Comparison of ENCODE assay signal across 12 cellular contexts in genomic region chr3:134423153-134423552, GRCh38. TPM values are rescaled to one million over a fixed set of nuclear protein-coding genes. Genes with fewer than 3 reads are reported as not detected.
DNase-seq lines count a peak whose midpoint lies in the region; ATAC-seq and TF ChIP-seq lines count a peak whose summit lies in the region.
"Had no signal": no experiment of that assay in that cellular context is flagged by ENCODE, and none has a peak within 500 bp of the region (broad histone marks: within the 10 kb centered on the region; RNA-seq: fewer than 3 reads in every experiment).

No MANE protein-coding gene starts in this region.

- H3K36me3 Mint-ChIP-seq in effector memory CD8-positive, alpha-beta T cell (ENCODE audit: insufficient read depth) = no peaks in the 10 kb centered on the region
- H3K36me3 Mint-ChIP-seq: naive B cell had no signal

- H2BK15ac ChIP-seq in mesendoderm (replicated peaks; ENCODE audit: low read depth) = no peak overlapping the region

- H3K4me3 ChIP-seq in WERI-Rb-1 (ENCODE audit: low read depth, low read length) (no peak overlapping the region), mesendoderm (ENCODE audit: low read length) (no peak overlapping the region)
- H3K4me3 ChIP-seq: K562, stomach had no signal

- POLR2A ChIA-PET in HEK293T (lab: Yijun Ruan, JAX) = no interaction called here

- H3K4me2 ChIP-seq in mesendoderm (ENCODE audit: low read length) = no peak overlapping the region

- H3K79me2 ChIP-seq in mesendoderm (ENCODE audit: control insufficient read depth, insufficient read depth, low read length) = no peaks in the 10 kb centered on the region

- peak overlapping the region; percentile 87 for H3K27ac ChIP-seq in WERI-Rb-1
- H3K27ac ChIP-seq in mesendoderm (ENCODE audit: low read depth, low read length) = no peak overlapping the region
- H3K27ac ChIP-seq: stomach had no signal

- H3K9ac ChIP-seq in mesendoderm (ENCODE audit: low read length) = no peak overlapping the region

- H3K9me3 Mint-ChIP-seq in effector memory CD8-positive, alpha-beta T cell = no peaks in the 10 kb centered on the region
- H3K9me3 Mint-ChIP-seq: activated T-helper 2 cell treated with anti-CD3 and anti-CD28 coated beads, Interferon-gamma antibody, Interleukin-2, Interleukin-4, amounts not matched to agents 10 μg/mL and 5 μg/mL and 100 μg/mL, durations not matched to agents 14 hours and 24 hours and 36 hours; dendritic cell treated with granulocyte-macrophage colony-stimulating factor and Interleukin-4, amounts not matched to agents 40 ng/mL and 50 ng/mL, for 4 days; naive B cell had no signal

- H3K9me3 ChIP-seq in WERI-Rb-1 (ENCODE audit: severe bottlenecking) = peaks cover 6% of the 10 kb centered on the region
- H3K9me3 ChIP-seq: stomach had no signal

- no peak overlapping the region for H3K18ac ChIP-seq in mesendoderm (ENCODE audit: low read length)

- H3K23ac ChIP-seq in mesendoderm (ENCODE audit: low read length) = no peak overlapping the region

- H3K27ac Mint-ChIP-seq in effector memory CD8-positive, alpha-beta T cell = no peak overlapping the region
- H3K27ac Mint-ChIP-seq: activated T-helper 2 cell treated with anti-CD3 and anti-CD28 coated beads, Interferon-gamma antibody, Interleukin-2, Interleukin-4, amounts not matched to agents 10 μg/mL and 5 μg/mL and 100 μg/mL, durations not matched to agents 14 hours and 24 hours and 36 hours; dendritic cell treated with granulocyte-macrophage colony-stimulating factor and Interleukin-4, amounts not matched to agents 40 ng/mL and 50 ng/mL, for 4 days; naive B cell had no signal

- peaks cover 4 to 7% of the 10 kb centered on the region in 2 donors for H3K4me1 Mint-ChIP-seq in effector memory CD8-positive, alpha-beta T cell (ENCODE audit: low read depth in 2 of 2)
- H3K4me1 Mint-ChIP-seq: naive B cell had no signal

- no peak overlapping the region for H3K56ac ChIP-seq in mesendoderm (ENCODE audit: low read length)

- no peaks in the 10 kb centered on the region for H3K79me1 ChIP-seq in mesendoderm (ENCODE audit: low read length)

- no peak for ATAC-seq in effector memory CD8-positive, alpha-beta T cell (replicated peaks)
- ATAC-seq: K562 had no signal

- DNase-seq in G401 (ENCODE audit: low spot score) = peak; percentile 58
- peak; percentile 53 for DNase-seq in NCI-H2029 (lab: John Stamatoyannopoulos, UW)
- peak; percentile 87 for DNase-seq in WERI-Rb-1
- peak; percentile 42 for DNase-seq in mesendoderm
- no peak for DNase-seq in HEK293T (ENCODE audit: extremely low spot score)
- DNase-seq in HuH-7 (ENCODE audit: low spot score) = no peak
- DNase-seq in effector memory CD8-positive, alpha-beta T cell = no peak
- DNase-seq: naive B cell, stomach had no signal

- H2AK5ac ChIP-seq in mesendoderm (ENCODE audit: low read length) = no peak overlapping the region

- no peak overlapping the region for H4K5ac ChIP-seq in mesendoderm (ENCODE audit: low read length)

- in situ Hi-C loops in G401 (cut with HindIII; ENCODE audit: low sequenced_read_pairs) = no loop called here

- no peak overlapping the region for H3K4me3 Mint-ChIP-seq in effector memory CD8-positive, alpha-beta T cell
- H3K4me3 Mint-ChIP-seq: dendritic cell treated with granulocyte-macrophage colony-stimulating factor and Interleukin-4, amounts not matched to agents 40 ng/mL and 50 ng/mL, for 4 days; naive B cell had no signal

- CTCF ChIA-PET in HEK293T (lab: Yijun Ruan, JAX) = no interaction called here

- H3K4ac ChIP-seq in mesendoderm (ENCODE audit: low read depth, low read length) = no peak overlapping the region

- H3K27me3 Mint-ChIP-seq in effector memory CD8-positive, alpha-beta T cell = peaks cover under 1 to 13% of the 10 kb centered on the region in 2 donors
- H3K27me3 Mint-ChIP-seq: dendritic cell treated with granulocyte-macrophage colony-stimulating factor and Interleukin-4, amounts not matched to agents 40 ng/mL and 50 ng/mL, for 4 days had no signal

- no peaks in the 10 kb centered on the region for H3K4me1 ChIP-seq in mesendoderm (ENCODE audit: control insufficient read depth, low read depth, low read length)
- H3K4me1 ChIP-seq: stomach had no signal

- no peak overlapping the region for H4K8ac ChIP-seq in mesendoderm (ENCODE audit: low read depth, low read length)

- H2BK5ac ChIP-seq in mesendoderm (ENCODE audit: low read length) = no peak overlapping the region

- H2BK120ac ChIP-seq in mesendoderm (ENCODE audit: low read depth, low read length) = no peak overlapping the region

- no peak for TF ChIP-seq CTCF in WERI-Rb-1 (IDR thresholded peaks at IDR 0.05; ENCODE audit: low read depth, low read length)

- H3K27me3 ChIP-seq in WERI-Rb-1 (ENCODE audit: insufficient read depth, low read depth, severe bottlenecking) (no peaks in the 10 kb centered on the region), mesendoderm (ENCODE audit: insufficient read depth, low read length, poor library complexity) (no peaks in the 10 kb centered on the region)
- H3K27me3 ChIP-seq: stomach had no signal

- H3K36me3 ChIP-seq in WERI-Rb-1 (no peaks in the 10 kb centered on the region), mesendoderm (ENCODE audit: control insufficient read depth, insufficient read depth, low read length) (no peaks in the 10 kb centered on the region)
- H3K36me3 ChIP-seq: stomach had no signal

- no CpG with 5 or more reads among the region's 2 CpGs for WGBS in mesendoderm (ENCODE audit: extremely low coverage, insufficient coverage, low lambda C conversion rate)

TF ChIP-seq in HEK293T, 16 proteins besides CTCF, POLR2A, EP300 and RAD21:
- TF ChIP-seq NFRKB (IDR thresholded peaks at IDR 0.05) (no peak), HDGF (IDR thresholded peaks at IDR 0.05; ENCODE audit: borderline replicate concordance) (no peak), ELF4 (IDR thresholded peaks at IDR 0.05) (no peak), FOXM1 (IDR thresholded peaks at IDR 0.05; ENCODE audit: borderline replicate concordance) (no peak), SP1 (IDR thresholded peaks at IDR 0.05) (no peak), LEF1 (IDR thresholded peaks at IDR 0.05; ENCODE audit: borderline replicate concordance) (no peak), PKNOX1 (IDR thresholded peaks at IDR 0.05) (no peak)

RNA-seq across cellular contexts. Expression of gene AMOTL2, which starts 48.9 kb away (rescaled TPM):
- 177 and 190 TPM in 2 replicates for total RNA-seq in G401 (2014; rRNA removed; shearing (Covaris generic))
- polyA plus RNA-seq in mesendoderm (2013, experiment 1 of 2) = 110 TPM
- 105 TPM for polyA plus RNA-seq in mesendoderm (2013, experiment 2 of 2)
- total RNA-seq: activated T-helper 2 cell treated with anti-CD3 and anti-CD28 coated beads, Interferon-gamma antibody, Interleukin-2, Interleukin-4, amounts not matched to agents 10 μg/mL and 5 μg/mL and 100 μg/mL, durations not matched to agents 14 hours and 24 hours and 36 hours had no signal

Comparison
In these comparisons a context has a peak if more than half of its experiments do, and no peak if none do; other contexts are left out.
1. DNase-seq: peak in G401 (single experiment), NCI-H2029 (single experiment), WERI-Rb-1 (single experiment) and mesendoderm (single experiment); none in HEK293T (single experiment), HuH-7 (single experiment) and effector memory CD8-positive, alpha-beta T cell (0 of 3).